26 cellular contexts compared by ENCODE assay signal in the genomic region with DNA sequence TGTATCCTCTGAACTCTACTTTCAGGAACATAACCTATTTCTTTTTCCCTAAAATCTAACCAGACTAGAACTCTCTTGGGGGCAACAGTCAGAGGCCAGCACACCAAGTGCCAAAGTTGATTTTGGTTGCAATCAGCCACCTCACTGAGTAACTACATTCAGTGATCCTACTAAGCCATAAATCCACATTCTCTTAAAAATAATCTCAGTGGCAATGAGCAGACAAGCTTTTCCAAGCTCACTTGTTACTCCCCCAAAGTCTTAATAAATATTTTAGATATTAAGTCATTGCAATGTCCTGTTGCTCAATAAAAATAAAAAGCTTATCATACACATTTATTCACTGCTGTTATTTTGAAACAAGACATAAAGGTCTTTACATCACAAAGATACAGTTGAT. TPM values are rescaled to one million over a fixed set of nuclear protein-coding genes. Genes with fewer than 3 reads are reported as not detected.
"Had no signal": no experiment of that assay in that cellular context is flagged by ENCODE, and none has a peak within 500 bp of the region (broad histone marks: within the 10 kb centered on the region; RNA-seq: fewer than 3 reads in every experiment).

No MANE protein-coding gene starts in this region.

- H3K27ac ChIP-seq: adrenal gland, brain microvascular endothelial cell, right lobe of liver, upper lobe of right lung had no signal

- H3K4me3 Mint-ChIP-seq: activated B cell treated with CpG ODN at 0.5 μM for 24 hours; activated CD8-positive, alpha-beta memory T cell treated with anti-CD3 and anti-CD28 coated beads, Interleukin-2, amount 10 ng/mL, durations not matched to agents 7 days and 5 days; activated CD8-positive, alpha-beta T cell treated with anti-CD3 and anti-CD28 coated beads, Interleukin-2, amount 10 ng/mL, durations not matched to agents 7 days and 5 days; activated naive CD8-positive, alpha-beta T cell treated with anti-CD3 and anti-CD28 coated beads for 36 hours; activated T-cell treated with anti-CD3 and anti-CD28 coated beads, Interleukin-2, amount 50 U/mL, for 72 hours; effector memory CD8-positive, alpha-beta T cell; nephron; stimulated activated effector memory CD8-positive, alpha-beta T cell treated with anti-CD3 and anti-CD28 coated beads, Interleukin-12 subunit alpha, Interleukin-12 subunit beta, amount 100 ng/mL, for 72 hours; stimulated activated naive CD8-positive, alpha-beta T cell treated with anti-CD3 and anti-CD28 coated beads, Interleukin-15, Interleukin-2, amounts not matched to agents 100 ng/mL and 50 ng/mL, for 24 hours; T-helper 2 cell treated with Interferon-gamma antibody and Interleukin-4, amounts not matched to agents 5 μg/mL and 100 μg/mL, for 36 hours had no signal

- H3K27ac Mint-ChIP-seq: activated B cell treated with CpG ODN at 0.5 μM for 24 hours; activated CD8-positive, alpha-beta memory T cell treated with anti-CD3 and anti-CD28 coated beads, Interleukin-2, amount 10 ng/mL, durations not matched to agents 7 days and 5 days; activated CD8-positive, alpha-beta T cell treated with anti-CD3 and anti-CD28 coated beads, Interleukin-2, amount 10 ng/mL, durations not matched to agents 7 days and 5 days; activated naive CD8-positive, alpha-beta T cell treated with anti-CD3 and anti-CD28 coated beads for 36 hours; activated T-cell treated with anti-CD3 and anti-CD28 coated beads, Interleukin-2, amount 50 U/mL, for 72 hours; effector memory CD8-positive, alpha-beta T cell; nephron; progenitor cell of endocrine pancreas; stimulated activated effector memory CD8-positive, alpha-beta T cell treated with anti-CD3 and anti-CD28 coated beads, Interleukin-12 subunit alpha, Interleukin-12 subunit beta, amount 100 ng/mL, for 72 hours; stimulated activated naive CD8-positive, alpha-beta T cell treated with anti-CD3 and anti-CD28 coated beads, Interleukin-15, Interleukin-2, amounts not matched to agents 100 ng/mL and 50 ng/mL, for 24 hours; T-helper 2 cell treated with Interferon-gamma antibody and Interleukin-4, amounts not matched to agents 5 μg/mL and 100 μg/mL, for 36 hours had no signal

- H3K9me3 Mint-ChIP-seq: activated B cell treated with CpG ODN at 0.5 μM for 24 hours; activated naive CD8-positive, alpha-beta T cell treated with anti-CD3 and anti-CD28 coated beads for 36 hours; activated T-cell treated with anti-CD3 and anti-CD28 coated beads, Interleukin-2, amount 50 U/mL, for 72 hours; effector memory CD8-positive, alpha-beta T cell; nephron; stimulated activated effector memory CD8-positive, alpha-beta T cell treated with anti-CD3 and anti-CD28 coated beads, Interleukin-12 subunit alpha, Interleukin-12 subunit beta, amount 100 ng/mL, for 72 hours; T-helper 2 cell treated with Interferon-gamma antibody and Interleukin-4, amounts not matched to agents 5 μg/mL and 100 μg/mL, for 36 hours had no signal

- H3K36me3 Mint-ChIP-seq: activated CD8-positive, alpha-beta memory T cell treated with anti-CD3 and anti-CD28 coated beads, Interleukin-2, amount 10 ng/mL, durations not matched to agents 7 days and 5 days; activated naive CD8-positive, alpha-beta T cell treated with anti-CD3 and anti-CD28 coated beads for 36 hours; stimulated activated effector memory CD8-positive, alpha-beta T cell treated with anti-CD3 and anti-CD28 coated beads, Interleukin-12 subunit alpha, Interleukin-12 subunit beta, amount 100 ng/mL, for 72 hours had no signal

- H3K27me3 ChIP-seq: adrenal gland, brain microvascular endothelial cell, right lobe of liver had no signal

- H3K4me1 Mint-ChIP-seq: activated B cell treated with CpG ODN at 0.5 μM for 24 hours, nephron had no signal

- H3K36me3 ChIP-seq: adrenal gland, brain microvascular endothelial cell, right lobe of liver, upper lobe of right lung had no signal

- H3K4me1 ChIP-seq: adrenal gland, right lobe of liver, upper lobe of right lung had no signal

- H3K4me3 ChIP-seq: adrenal gland, right lobe of liver, upper lobe of right lung had no signal

- H3K9me3 ChIP-seq: adrenal gland, right lobe of liver, upper lobe of right lung had no signal

- DNase-seq: activated B cell treated with CpG ODN at 0.5 μM for 24 hours; activated CD8-positive, alpha-beta memory T cell treated with anti-CD3 and anti-CD28 coated beads, Interleukin-2, amount 10 ng/mL, durations not matched to agents 7 days and 5 days; activated CD8-positive, alpha-beta T cell treated with anti-CD3 and anti-CD28 coated beads, Interleukin-2, amount 10 ng/mL, durations not matched to agents 7 days and 5 days; activated effector memory CD4-positive, alpha-beta T cell treated with Interleukin-2 at 50 U/mL for 16 hours; activated naive CD4-positive, alpha-beta T cell treated with Interleukin-2 at 50 U/mL for 16 hours; activated naive CD8-positive, alpha-beta T cell treated with anti-CD3 and anti-CD28 coated beads for 36 hours; activated T-cell treated with anti-CD3 and anti-CD28 coated beads, Interleukin-2, amount 50 U/mL, for 72 hours; adrenal gland; brain microvascular endothelial cell; caudate nucleus; cortex of kidney; effector memory CD8-positive, alpha-beta T cell; erythroblast; islet precursor cell; left ventricle myocardium superior; right lobe of liver; small intestine; stimulated activated CD4-positive, alpha-beta T cell treated with anti-CD3 and anti-CD28 coated beads, Interleukin-4, amount 100 ng/mL, for 24 hours; substantia nigra; T-helper 1 cell; upper lobe of right lung had no signal

RNA-seq across cellular contexts. Expression of gene RGS17, which starts 9.8 kb away (rescaled TPM):
- total RNA-seq: activated B cell treated with CpG ODN at 0.5 μM for 24 hours; activated CD8-positive, alpha-beta memory T cell treated with anti-CD3 and anti-CD28 coated beads, Interleukin-2, amount 10 ng/mL, durations not matched to agents 7 days and 5 days; activated CD8-positive, alpha-beta T cell treated with anti-CD3 and anti-CD28 coated beads, Interleukin-2, amount 10 ng/mL, durations not matched to agents 7 days and 5 days; activated naive CD8-positive, alpha-beta T cell treated with anti-CD3 and anti-CD28 coated beads for 36 hours; activated T-cell treated with anti-CD3 and anti-CD28 coated beads, Interleukin-2, amount 50 U/mL, for 72 hours; right lobe of liver had no signal
